In the genomic region with DNA sequence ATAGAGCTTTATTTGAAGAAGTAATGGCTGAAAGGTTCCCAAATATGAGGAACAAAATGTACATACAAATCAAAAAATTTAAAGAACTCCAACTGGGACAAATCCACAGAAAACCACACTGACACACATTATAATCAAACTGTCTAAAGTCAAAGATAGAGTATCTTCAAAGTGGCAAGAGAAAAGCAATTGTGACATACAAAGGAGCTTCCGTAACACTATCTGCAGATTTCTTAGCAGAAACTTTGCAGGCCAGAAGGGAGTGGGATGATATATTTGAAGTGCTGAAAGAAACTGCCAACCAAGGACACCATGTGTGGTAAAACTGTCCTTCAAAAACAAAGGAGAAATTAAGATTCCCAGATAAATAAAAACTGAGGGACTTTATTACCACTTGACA, we compare ENCODE assay signal across 18 cellular contexts.
DNase-seq lines count a peak whose midpoint lies in the region; ATAC-seq and TF ChIP-seq lines count a peak whose summit lies in the region.
"Had no signal": no experiment of that assay in that cellular context is flagged by ENCODE, and none has a peak within 500 bp of the region (broad histone marks: within the 10 kb centered on the region; RNA-seq: fewer than 3 reads in every experiment).

No MANE protein-coding gene starts in this region.

- no peak overlapping the region for H3K9ac ChIP-seq in MM.1S (ENCODE audit: low read length)
- H3K9ac ChIP-seq: KMS-11 had no signal

- H3K79me2 ChIP-seq in GM23338 (replicated peaks; ENCODE audit: insufficient read depth) (peaks cover 3% of the 10 kb centered on the region; the same call in 1 of the 2 replicates), MM.1S (ENCODE audit: low read length) (no peaks in the 10 kb centered on the region)

- H3K4me1 ChIP-seq in GM23338 (ENCODE audit: insufficient read depth) (no peaks in the 10 kb centered on the region), mesodermal cell (ENCODE audit: control insufficient read depth, insufficient read depth, low read length, poor library complexity, severe bottlenecking) (peaks cover 2% of the 10 kb centered on the region), MM.1S (ENCODE audit: low read length) (no peaks in the 10 kb centered on the region)

- no peaks in the 10 kb centered on the region for H3K27me3 ChIP-seq in GM23338 (ENCODE audit: insufficient read depth)
- no peaks in the 10 kb centered on the region for H3K27me3 ChIP-seq in MM.1S (replicated peaks; ENCODE audit: insufficient read depth, low read length)

- no peak for TF ChIP-seq CTCF in GM23338 (conservative IDR thresholded peaks at IDR 0.05; ENCODE audit: low read depth in 2 of 2)
- TF ChIP-seq CTCF in HFFc6 (IDR thresholded peaks at IDR 0.05): no peak
- TF ChIP-seq CTCF in MM.1S (IDR thresholded peaks at IDR 0.05; ENCODE audit: low read length): no peak

- no peak for ATAC-seq in GM23338

- peaks cover 27% of the 10 kb centered on the region for H3K36me3 ChIP-seq in GM23338 (ENCODE audit: insufficient read depth)
- peaks cover 88% of the 10 kb centered on the region for H3K36me3 ChIP-seq in mesodermal cell (ENCODE audit: control insufficient read depth, insufficient read depth, low read length)
- H3K36me3 ChIP-seq in MM.1S (replicated peaks; ENCODE audit: insufficient read depth, low read length): no peaks in the 10 kb centered on the region

- H3K9me3 ChIP-seq in mesodermal cell (ENCODE audit: control insufficient read depth, low read length) (peaks cover 6% of the 10 kb centered on the region), MM.1S (replicated peaks; ENCODE audit: insufficient read depth, low read length) (no peaks in the 10 kb centered on the region)

- H3F3A ChIP-seq in GM23338 (replicated peaks; ENCODE audit: low read depth) (no peaks in the 10 kb centered on the region), MM.1S (ENCODE audit: insufficient read depth, low read length) (no peaks in the 10 kb centered on the region)

- H3K27ac Mint-ChIP-seq in GM23338 (no peak overlapping the region), HFFc6 (peak overlapping the region; percentile 49; the same call in 1 of the 2 replicates)

- H3K36me3 Mint-ChIP-seq in GM23338 (ENCODE audit: low read depth) (peaks cover 59% of the 10 kb centered on the region), HFFc6 (ENCODE audit: low read depth) (peaks cover 60% of the 10 kb centered on the region)

- DNase-seq in GM23338 (ENCODE audit: low spot score) (no peak), HFFc6 (no peak), amniotic epithelial cell (ENCODE audit: low read depth) (peak; percentile 21), NCI-H524 treated with DMSO at 0.1 percent for 48 hours (lab: John Stamatoyannopoulos, UW) (no peak), NAMALWA (ENCODE audit: low spot score) (no peak), MM.1S (no peak)
- DNase-seq: AML-193, DMS79 treated with DMSO at 0.1 percent for 48 hours, GM23248, NCI-H1105 treated with DMSO at 0.1 percent for 48 hours, NCI-H1694 treated with DMSO at 0.1 percent for 48 hours, NCI-H2227 treated with DMSO at 0.1 percent for 48 hours, NCI-H510A treated with DMSO at 0.1 percent for 48 hours, SW 1271, T-helper 2 cell had no signal

- no peak overlapping the region for H3K4me3 Mint-ChIP-seq in GM23338
- no peak overlapping the region for H3K4me3 Mint-ChIP-seq in HFFc6

- no peak overlapping the region for H3K4me2 ChIP-seq in GM23338
- H3K4me2 ChIP-seq in MM.1S (ENCODE audit: low read depth, low read length): no peak overlapping the region
- H3K4me2 ChIP-seq: KMS-11 had no signal

- WGBS in mesodermal cell (ENCODE audit: insufficient coverage in 2 of 2), 2 experiments: 80% methylated on average over 1 of the region's 1 CpG; no CpG with 5 or more reads in 1 of the 2 experiments

- H3K4me1 Mint-ChIP-seq in GM23338 (peaks cover 3% of the 10 kb centered on the region; the same call in 1 of the 3 replicates), HFFc6 (ENCODE audit: low read depth) (peaks cover 37% of the 10 kb centered on the region)

- H3K27me3 Mint-ChIP-seq in GM23338 (ENCODE audit: insufficient read depth, low read depth, poor library complexity) (peaks cover 5% of the 10 kb centered on the region), HFFc6 (ENCODE audit: insufficient read depth) (no peaks in the 10 kb centered on the region)

- no peaks in the 10 kb centered on the region for H3K9me3 Mint-ChIP-seq in GM23338
- no peaks in the 10 kb centered on the region for H3K9me3 Mint-ChIP-seq in HFFc6

- H3K4me3 ChIP-seq in GM23338 (no peak overlapping the region), mesodermal cell (ENCODE audit: extremely low read depth, insufficient read depth, low read length, poor library complexity, severe bottlenecking) (no peak overlapping the region), MM.1S (ENCODE audit: low read length) (no peak overlapping the region)
- H3K4me3 ChIP-seq: GM23248 had no signal

- 0 out of 2 replicates have a peak overlapping the region, but pooled peaks have one; percentile 20 for H3K27ac ChIP-seq in GM23338 (ENCODE audit: low read depth)
- H3K27ac ChIP-seq in mesodermal cell (ENCODE audit: low read depth, low read length, severe bottlenecking): peak overlapping the region; percentile 10
- H3K27ac ChIP-seq in MM.1S (ENCODE audit: low read length): no peak overlapping the region
- H3K27ac ChIP-seq: C4-2B, KMS-11 had no signal

- H2AFZ ChIP-seq in GM23338: no peak overlapping the region
- H2AFZ ChIP-seq in MM.1S (ENCODE audit: low read length): no peak overlapping the region
- H2AFZ ChIP-seq: GM23248 had no signal

- H4K20me1 ChIP-seq in GM23338 (replicated peaks; ENCODE audit: insufficient read depth): no peaks in the 10 kb centered on the region; the same call in 1 of the 2 replicates
- no peaks in the 10 kb centered on the region for H4K20me1 ChIP-seq in MM.1S (ENCODE audit: insufficient read depth, low read length)

- H3K9me2 ChIP-seq in GM23338 (ENCODE audit: insufficient read depth) (no peaks in the 10 kb centered on the region), MM.1S (replicated peaks; ENCODE audit: insufficient read depth, low read length) (no peaks in the 10 kb centered on the region)

TF ChIP-seq in GM23338, 12 proteins besides CTCF, POLR2A, EP300 and RAD21:
- TF ChIP-seq, protein P1, sequence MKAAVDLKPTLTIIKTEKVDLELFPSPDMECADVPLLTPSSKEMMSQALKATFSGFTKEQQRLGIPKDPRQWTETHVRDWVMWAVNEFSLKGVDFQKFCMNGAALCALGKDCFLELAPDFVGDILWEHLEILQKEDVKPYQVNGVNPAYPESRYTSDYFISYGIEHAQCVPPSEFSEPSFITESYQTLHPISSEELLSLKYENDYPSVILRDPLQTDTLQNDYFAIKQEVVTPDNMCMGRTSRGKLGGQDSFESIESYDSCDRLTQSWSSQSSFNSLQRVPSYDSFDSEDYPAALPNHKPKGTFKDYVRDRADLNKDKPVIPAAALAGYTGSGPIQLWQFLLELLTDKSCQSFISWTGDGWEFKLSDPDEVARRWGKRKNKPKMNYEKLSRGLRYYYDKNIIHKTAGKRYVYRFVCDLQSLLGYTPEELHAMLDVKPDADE (IDR thresholded peaks at IDR 0.05): no peak
TF ChIP-seq in GM23338: peak in this region for 0.
